In the genomic region with DNA sequence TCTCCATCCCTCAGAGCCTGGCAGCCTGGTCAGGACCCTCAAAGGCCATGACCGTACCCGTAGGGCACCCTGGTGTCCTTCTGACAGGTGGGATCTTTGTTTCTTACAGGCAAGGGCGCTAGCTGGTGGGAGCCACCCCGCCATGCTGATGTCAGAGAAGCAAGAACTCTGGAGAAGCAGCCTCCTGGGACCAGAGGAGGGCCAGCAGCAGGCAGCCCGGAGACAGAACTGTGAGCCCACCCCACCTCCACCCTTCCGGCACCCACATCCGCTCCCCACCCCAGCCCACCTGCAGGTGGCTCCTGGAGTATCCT, we compare ENCODE assay signal across 15 cellular contexts. TPM values are rescaled to one million over a fixed set of nuclear protein-coding genes. Genes with fewer than 3 reads are reported as not detected.
DNase-seq lines count a peak whose midpoint lies in the region; ATAC-seq, FAIRE-seq and TF ChIP-seq lines count a peak whose summit lies in the region.
"Had no signal": no experiment of that assay in that cellular context is flagged by ENCODE, and none has a peak within 500 bp of the region (broad histone marks: within the 10 kb centered on the region; RNA-seq: fewer than 3 reads in every experiment).

No MANE protein-coding gene starts in this region.

- peaks cover 58% of the 10 kb centered on the region for H4K20me1 ChIP-seq in astrocyte (ENCODE audit: insufficient read depth, low read length)

- ATAC-seq in lower lobe of right lung = no peak
- ATAC-seq in activated CD8-positive, alpha-beta T cell treated with anti-CD3 and anti-CD28 coated beads, Interleukin-2, amount 10 ng/mL, durations not matched to agents 7 days and 5 days = no peak

- H3K27me3 ChIP-seq in AG04450 (ENCODE audit: control insufficient read depth, insufficient read depth, low read length) (no peaks in the 10 kb centered on the region), astrocyte (ENCODE audit: insufficient read depth, low read length) (no peaks in the 10 kb centered on the region), lower lobe of right lung (ENCODE audit: low read depth) (no peaks in the 10 kb centered on the region), skeletal muscle tissue (ENCODE audit: control insufficient read depth in 3 of 3, insufficient read depth in 3 of 3, low read length in 3 of 3) (no peaks in the 10 kb centered on the region)
- no peaks in the 10 kb centered on the region for H3K27me3 ChIP-seq in effector memory CD4-positive, alpha-beta T cell (replicated peaks; ENCODE audit: control insufficient read depth, insufficient read depth, low read length, poor library complexity, severe bottlenecking)

- H3K79me2 ChIP-seq in astrocyte (ENCODE audit: insufficient read depth, low read length) = peaks cover 61% of the 10 kb centered on the region

- H3K36me3 Mint-ChIP-seq in astrocyte (ENCODE audit: low read depth, unreplicated experiment) (peaks cover 16% of the 10 kb centered on the region), Calu3 (ENCODE audit: insufficient read depth, unreplicated experiment) (no peaks in the 10 kb centered on the region)
- no peaks in the 10 kb centered on the region for H3K36me3 Mint-ChIP-seq in activated CD8-positive, alpha-beta T cell treated with anti-CD3 and anti-CD28 coated beads, Interleukin-2, amount 10 ng/mL, durations not matched to agents 7 days and 5 days (ENCODE audit: low read depth)

- POLR2A ChIA-PET in AG04450 (lab: Yijun Ruan, JAX) = interaction anchor here (1.0 to 5.6 kb wide), 9 partner anchors 8 to 101 kb away, joined by 3 to 95 read pairs (median 8); a partner anchor contains a TSS
- POLR2A ChIA-PET in activated CD8-positive, alpha-beta T cell treated with anti-CD3 and anti-CD28 coated beads, Interleukin-2, amount 10 ng/mL, durations not matched to agents 7 days and 5 days (lab: Charles Lee) = no interaction called here

- H3K27ac Mint-ChIP-seq in astrocyte (ENCODE audit: unreplicated experiment) (no peak overlapping the region), Calu3 (ENCODE audit: unreplicated experiment) (no peak overlapping the region)
- H3K27ac Mint-ChIP-seq in activated CD8-positive, alpha-beta T cell treated with anti-CD3 and anti-CD28 coated beads, Interleukin-2, amount 10 ng/mL, durations not matched to agents 7 days and 5 days = no peak overlapping the region
- H3K27ac Mint-ChIP-seq: T-helper 1 cell treated with Interleukin-12 subunit alpha and Interleukin-12 subunit beta and Interleukin-4 antibody, amounts not matched to agents 30 μg/mL and 1 μg/mL, for 36 hours had no signal

- FAIRE-seq in astrocyte (lab: Jason Lieb, UNC) = no peak
- FAIRE-seq: D721Med had no signal

- no peak overlapping the region for H2AFZ ChIP-seq in astrocyte (ENCODE audit: low read depth, low read length)

- H3K36me3 ChIP-seq in astrocyte (ENCODE audit: insufficient read depth, low read length) (peaks cover 36% of the 10 kb centered on the region), lower lobe of right lung (peaks cover 28% of the 10 kb centered on the region), skeletal muscle tissue (ENCODE audit: control insufficient read depth in 3 of 3, insufficient read depth in 3 of 3, low read length in 3 of 3) (peaks cover 0 to 6% (median 4%) of the 10 kb centered on the region in 3 donors)
- H3K36me3 ChIP-seq in effector memory CD4-positive, alpha-beta T cell (ENCODE audit: control insufficient read depth, insufficient read depth, low read length) = no peaks in the 10 kb centered on the region

- BruUV-seq in Calu3 (replicated peaks; lab: Mats Ljungman, UMichigan) = no TSS peak

- H3K4me3 ChIP-seq in AG04450 (ENCODE audit: low read depth, low read length) (no peak overlapping the region), astrocyte (ENCODE audit: insufficient read depth, low read depth, low read length) (no peak overlapping the region), lower lobe of right lung (no peak overlapping the region), skeletal muscle tissue (ENCODE audit: low read length in 3 of 3) (no peak overlapping the region)
- no peak overlapping the region for H3K4me3 ChIP-seq in effector memory CD4-positive, alpha-beta T cell (ENCODE audit: insufficient read depth, low read depth, low read length, poor library complexity, severe bottlenecking)

- peak overlapping the region; percentile 91 for H3K27ac ChIP-seq in AG04450 (ENCODE audit: low read depth, low read length)
- H3K27ac ChIP-seq in astrocyte (ENCODE audit: low read depth, low read length) = peak overlapping the region; percentile 10
- peak overlapping the region; percentile 84 for H3K27ac ChIP-seq in lower lobe of right lung
- peak overlapping the region; percentile 70 for H3K27ac ChIP-seq in skeletal muscle tissue (ENCODE audit: low read depth, low read length)
- H3K27ac ChIP-seq in effector memory CD4-positive, alpha-beta T cell (ENCODE audit: insufficient read depth, low read length, poor library complexity, severe bottlenecking) = no peak overlapping the region
- H3K27ac ChIP-seq: HL-60 had no signal

- DNase-seq in AG04450 (ENCODE audit: low read depth, low spot score) (no peak), astrocyte (ENCODE audit: low read depth) (no peak), lower lobe of right lung (no peak), NCI-H2196 treated with DMSO at 0.1 percent for 48 hours (lab: John Stamatoyannopoulos, UW; ENCODE audit: unreplicated experiment) (no peak), Calu3 (no peak)
- no peak for DNase-seq in effector memory CD4-positive, alpha-beta T cell
- no peak for DNase-seq in activated CD8-positive, alpha-beta T cell treated with anti-CD3 and anti-CD28 coated beads, Interleukin-2, amount 10 ng/mL, durations not matched to agents 7 days and 5 days
- DNase-seq: activated CD4-positive, alpha-beta T cell treated with anti-CD3 and anti-CD28 coated beads for 1 hour; activated T-cell treated with anti-CD3 and anti-CD28 coated beads, Interleukin-2, amount 50 U/mL, for 1 hour; NCI-H1694 treated with DMSO at 0.1 percent for 48 hours; NCI-H526 had no signal

- H3K4me3 Mint-ChIP-seq in astrocyte (ENCODE audit: unreplicated experiment) (no peak overlapping the region), Calu3 (ENCODE audit: low read depth, unreplicated experiment) (no peak overlapping the region)
- no peak overlapping the region for H3K4me3 Mint-ChIP-seq in activated CD8-positive, alpha-beta T cell treated with anti-CD3 and anti-CD28 coated beads, Interleukin-2, amount 10 ng/mL, durations not matched to agents 7 days and 5 days
- H3K4me3 Mint-ChIP-seq: T-helper 1 cell treated with Interleukin-12 subunit alpha and Interleukin-12 subunit beta and Interleukin-4 antibody, amounts not matched to agents 30 μg/mL and 1 μg/mL, for 36 hours had no signal

- no peak overlapping the region for H3K9ac ChIP-seq in astrocyte (ENCODE audit: low read length)
- peak overlapping the region in 1 of 3 donors; percentile 57 for H3K9ac ChIP-seq in skeletal muscle tissue (ENCODE audit: low read depth in 1 of 3, low read length in 3 of 3)

- no peaks in the 10 kb centered on the region for H3K9me3 Mint-ChIP-seq in astrocyte (ENCODE audit: unreplicated experiment)
- no peaks in the 10 kb centered on the region for H3K9me3 Mint-ChIP-seq in activated CD8-positive, alpha-beta T cell treated with anti-CD3 and anti-CD28 coated beads, Interleukin-2, amount 10 ng/mL, durations not matched to agents 7 days and 5 days (ENCODE audit: insufficient read depth)
- H3K9me3 Mint-ChIP-seq in Calu3 (ENCODE audit: low read depth, unreplicated experiment) = no peaks in the 10 kb centered on the region
- H3K9me3 Mint-ChIP-seq: T-helper 1 cell treated with Interleukin-12 subunit alpha and Interleukin-12 subunit beta and Interleukin-4 antibody, amounts not matched to agents 30 μg/mL and 1 μg/mL, for 36 hours had no signal

- H3K4me1 ChIP-seq in astrocyte (ENCODE audit: insufficient read depth, low read length) (peaks cover 79% of the 10 kb centered on the region), lower lobe of right lung (peaks cover 96% of the 10 kb centered on the region), skeletal muscle tissue (ENCODE audit: control insufficient read depth in 3 of 3, insufficient read depth in 3 of 3, low read length in 3 of 3) (peaks cover 15 to 52% (median 44%) of the 10 kb centered on the region in 3 donors)
- no peaks in the 10 kb centered on the region for H3K4me1 ChIP-seq in effector memory CD4-positive, alpha-beta T cell (ENCODE audit: control insufficient read depth, insufficient read depth, low read length, poor library complexity, severe bottlenecking)

- H3K4me1 Mint-ChIP-seq in astrocyte (ENCODE audit: low read depth, unreplicated experiment) = peaks cover 52% of the 10 kb centered on the region
- H3K4me1 Mint-ChIP-seq in activated CD8-positive, alpha-beta T cell treated with anti-CD3 and anti-CD28 coated beads, Interleukin-2, amount 10 ng/mL, durations not matched to agents 7 days and 5 days (ENCODE audit: low read depth) = peaks cover 7% of the 10 kb centered on the region
- no peaks in the 10 kb centered on the region for H3K4me1 Mint-ChIP-seq in Calu3 (ENCODE audit: low read depth, unreplicated experiment)

- CTCF ChIA-PET in AG04450 (lab: Charles Lee) (interaction anchor here (1.2 to 2.7 kb wide), 3 partner anchors 14 to 50 kb away, joined by 3 to 11 read pairs (median 5); no protein-coding TSS in a partner anchor), Calu3 (lab: Charles Lee) (no interaction called here)
- CTCF ChIA-PET in activated CD8-positive, alpha-beta T cell treated with anti-CD3 and anti-CD28 coated beads, Interleukin-2, amount 10 ng/mL, durations not matched to agents 7 days and 5 days (lab: Charles Lee) = interaction anchor here (1.2 to 5.6 kb wide), 3 partner anchors 13 to 49 kb away, joined by 3 to 32 read pairs (median 4); no protein-coding TSS in a partner anchor

- intact Hi-C loops in lower lobe of right lung (cut with DNase I) = no loop called here
- intact Hi-C loops in Calu3 (cut with micrococcal nuclease; ENCODE audit: unreplicated experiment) = no loop called here

- H3K27me3 Mint-ChIP-seq in astrocyte (ENCODE audit: low read depth, unreplicated experiment) (no peaks in the 10 kb centered on the region), Calu3 (ENCODE audit: unreplicated experiment) (peaks cover 49% of the 10 kb centered on the region)
- H3K27me3 Mint-ChIP-seq in activated CD8-positive, alpha-beta T cell treated with anti-CD3 and anti-CD28 coated beads, Interleukin-2, amount 10 ng/mL, durations not matched to agents 7 days and 5 days (ENCODE audit: low read depth) = peaks cover 4% of the 10 kb centered on the region

- TF ChIP-seq CTCF in AG04450 (IDR thresholded peaks at IDR 0.05; ENCODE audit: low read depth, low read length) (no peak), astrocyte (IDR thresholded peaks at IDR 0.05; ENCODE audit: insufficient read depth, low read depth, low read length) (no peak), lower lobe of right lung (IDR thresholded peaks at IDR 0.05) (no peak), Calu3 (IDR thresholded peaks at IDR 0.05; ENCODE audit: unreplicated experiment) (no peak)

- H3K9me3 ChIP-seq in AG04450 (ENCODE audit: control insufficient read depth, insufficient read depth, low read length) (no peaks in the 10 kb centered on the region), astrocyte (ENCODE audit: insufficient read depth, low read depth, low read length) (no peaks in the 10 kb centered on the region), lower lobe of right lung (no peaks in the 10 kb centered on the region), skeletal muscle tissue (ENCODE audit: control insufficient read depth in 3 of 3, low read length in 3 of 3) (no peaks in the 10 kb centered on the region)
- no peaks in the 10 kb centered on the region for H3K9me3 ChIP-seq in effector memory CD4-positive, alpha-beta T cell (ENCODE audit: control insufficient read depth, low read length)

- H3K4me2 ChIP-seq in astrocyte (ENCODE audit: low read length) = no peak overlapping the region

RNA-seq across cellular contexts. Expression of a gene that starts 42.2 kb away (rescaled TPM):
- polyA plus RNA-seq in AG04450 (2011; rRNA removed) = 0.24 TPM in 1 of 2 replicates, not detected in the other
- polyA minus RNA-seq in AG04450 (2011; rRNA and poly(A)+ RNA removed) = 0.41 TPM in 1 of 2 replicates, not detected in the other
- 0.54 and 0.60 TPM in 2 replicates for total RNA-seq in astrocyte
- not detected for total RNA-seq in lower lobe of right lung
- 247 TPM for total RNA-seq in skeletal muscle tissue
- total RNA-seq in activated CD8-positive, alpha-beta T cell treated with anti-CD3 and anti-CD28 coated beads, Interleukin-2, amount 10 ng/mL, durations not matched to agents 7 days and 5 days = not detected
- total RNA-seq in Calu3 (2022) = not detected in 2 replicates

Comparison
In these comparisons a context has a peak if more than half of its experiments do, and no peak if none do; other contexts are left out.
1. RNA of a gene that starts 42.2 kb away (total RNA-seq): 247 TPM in skeletal muscle tissue (single experiment); 0.54 to 0.60 TPM in astrocyte, not detected in lower lobe of right lung (single experiment), not detected in activated CD8-positive, alpha-beta T cell treated with anti-CD3 and anti-CD28 coated beads, Interleukin-2, amount 10 ng/mL, durations not matched to agents 7 days and 5 days and not detected in Calu3; every median in the first group is over 100 times any median in the second.